In genomic region chr19:3443840-3444694, GRCh38 we compare ENCODE assay signal across 10 cellular contexts. TPM values are rescaled to one million over a fixed set of nuclear protein-coding genes. Genes with fewer than 3 reads are reported as not detected.
DNase-seq lines count a peak whose midpoint lies in the region; ATAC-seq and TF ChIP-seq lines count a peak whose summit lies in the region.
"Had no signal": no experiment of that assay in that cellular context is flagged by ENCODE, and none has a peak within 500 bp of the region (broad histone marks: within the 10 kb centered on the region; RNA-seq: fewer than 3 reads in every experiment).

No MANE protein-coding gene starts in this region.

- ATAC-seq in HG02759 (IDR thresholded peaks at IDR 0.05; ENCODE audit: unreplicated experiment), result no peak

- peaks cover 0 to 17% (median 2%) of the 10 kb centered on the region in 4 donors for H3K4me1 ChIP-seq in liver (ENCODE audit: control insufficient read depth in 4 of 4, insufficient read depth in 4 of 4, low read length in 3 of 4)

- TF ChIP-seq RAD21 in liver (IDR thresholded peaks at IDR 0.05), result peak in 1 of 2 donors; percentile 37

- 62% methylated on average over 33 of the region's 33 CpGs for WGBS in liver

- no peak overlapping the region for H3K9ac ChIP-seq in liver (ENCODE audit: low read depth in 1 of 2, low read length in 2 of 2)

- no peaks in the 10 kb centered on the region for H3K9me3 ChIP-seq in liver (ENCODE audit: control insufficient read depth in 4 of 4, low read length in 3 of 4)

- peaks cover 22 to 45% (median 34%) of the 10 kb centered on the region in 4 donors for H3K36me3 ChIP-seq in liver (ENCODE audit: control insufficient read depth in 4 of 4, insufficient read depth in 3 of 4, low read depth in 1 of 4, low read length in 3 of 4)

- no peak overlapping the region for H3K4me3 ChIP-seq in liver (ENCODE audit: low read depth in 1 of 3, low read length in 3 of 3)

- peak; percentile 73 for DNase-seq in NCI-H146 treated with DMSO at 0.1 percent for 48 hours (lab: John Stamatoyannopoulos, UW; ENCODE audit: unreplicated experiment)
- DNase-seq in endothelial cell (ENCODE audit: low spot score), result peak; percentile 73
- peak; percentile 43 for DNase-seq in superior temporal gyrus (ENCODE audit: extremely low spot score)
- DNase-seq in NCI-H2196 treated with DMSO at 0.1 percent for 48 hours (lab: John Stamatoyannopoulos, UW; ENCODE audit: unreplicated experiment), result no peak
- no peak for DNase-seq in NCI-H510A (lab: John Stamatoyannopoulos, UW)
- no peak for DNase-seq in activated CD4-positive, alpha-beta T cell treated with anti-CD3 and anti-CD28 coated beads, Interleukin-2, amount 10 ng/mL, durations not matched to agents 24 days and 14 days
- DNase-seq: activated CD4-positive, alpha-beta T cell treated with anti-CD3 and anti-CD28 coated beads, Interleukin-2, amount 10 ng/mL, durations not matched to agents 7 days and 5 days; NK-92 treated with Interleukin-12 subunit alpha and Interleukin-12 subunit beta, amount 100 ng/mL, for 24 hours had no signal

- TF ChIP-seq CTCF in endothelial cell (IDR thresholded peaks at IDR 0.05; ENCODE audit: unreplicated experiment), result no peak
- TF ChIP-seq CTCF in liver (IDR thresholded peaks at IDR 0.05; ENCODE audit: low read depth, low read length, missing input control), result no peak

- no peaks in the 10 kb centered on the region for H3K36me3 Mint-ChIP-seq in endothelial cell (ENCODE audit: low read depth, unreplicated experiment)
- no peaks in the 10 kb centered on the region for H3K36me3 Mint-ChIP-seq in activated CD4-positive, alpha-beta T cell treated with anti-CD3 and anti-CD28 coated beads, Interleukin-2, amount 10 ng/mL, durations not matched to agents 24 days and 14 days (ENCODE audit: low read depth)

- peaks cover 11% of the 10 kb centered on the region for H3K4me1 Mint-ChIP-seq in endothelial cell (ENCODE audit: unreplicated experiment)
- H3K4me1 Mint-ChIP-seq in activated CD4-positive, alpha-beta T cell treated with anti-CD3 and anti-CD28 coated beads, Interleukin-2, amount 10 ng/mL, durations not matched to agents 24 days and 14 days, result peaks cover 2% of the 10 kb centered on the region

- peaks cover 4% of the 10 kb centered on the region for H3K27me3 Mint-ChIP-seq in endothelial cell (ENCODE audit: unreplicated experiment)
- no peaks in the 10 kb centered on the region for H3K27me3 Mint-ChIP-seq in activated CD4-positive, alpha-beta T cell treated with anti-CD3 and anti-CD28 coated beads, Interleukin-2, amount 10 ng/mL, durations not matched to agents 24 days and 14 days
- H3K27me3 Mint-ChIP-seq: activated CD4-positive, alpha-beta T cell treated with anti-CD3 and anti-CD28 coated beads, Interleukin-2, amount 10 ng/mL, durations not matched to agents 7 days and 5 days had no signal

- peak overlapping the region; percentile 24 for H3K27ac Mint-ChIP-seq in endothelial cell (ENCODE audit: unreplicated experiment)
- H3K27ac Mint-ChIP-seq in activated CD4-positive, alpha-beta T cell treated with anti-CD3 and anti-CD28 coated beads, Interleukin-2, amount 10 ng/mL, durations not matched to agents 24 days and 14 days, result no peak overlapping the region
- H3K27ac Mint-ChIP-seq: activated CD4-positive, alpha-beta T cell treated with anti-CD3 and anti-CD28 coated beads, Interleukin-2, amount 10 ng/mL, durations not matched to agents 7 days and 5 days had no signal

- peak overlapping the region in 1 of 2 donors; percentile 10 for H3K27ac ChIP-seq in liver (ENCODE audit: low read depth in 1 of 2, low read length in 2 of 2)

- intact Hi-C loops in activated CD4-positive, alpha-beta T cell treated with anti-CD3 and anti-CD28 coated beads, Interleukin-2, amount 10 ng/mL, durations not matched to agents 24 days and 14 days (cut with micrococcal nuclease), result no loop called here

- H3K27me3 ChIP-seq in liver (ENCODE audit: control insufficient read depth in 4 of 4, insufficient read depth in 4 of 4, low read length in 3 of 4), result no peaks in the 10 kb centered on the region

- H3K9me3 Mint-ChIP-seq in endothelial cell (ENCODE audit: unreplicated experiment), result no peaks in the 10 kb centered on the region
- no peaks in the 10 kb centered on the region for H3K9me3 Mint-ChIP-seq in activated CD4-positive, alpha-beta T cell treated with anti-CD3 and anti-CD28 coated beads, Interleukin-2, amount 10 ng/mL, durations not matched to agents 24 days and 14 days
- H3K9me3 Mint-ChIP-seq: activated CD4-positive, alpha-beta T cell treated with anti-CD3 and anti-CD28 coated beads, Interleukin-2, amount 10 ng/mL, durations not matched to agents 7 days and 5 days had no signal

- H3K4me3 Mint-ChIP-seq in endothelial cell (ENCODE audit: unreplicated experiment), result peak overlapping the region; percentile 35
- H3K4me3 Mint-ChIP-seq in activated CD4-positive, alpha-beta T cell treated with anti-CD3 and anti-CD28 coated beads, Interleukin-2, amount 10 ng/mL, durations not matched to agents 24 days and 14 days, result no peak overlapping the region
- H3K4me3 Mint-ChIP-seq: activated CD4-positive, alpha-beta T cell treated with anti-CD3 and anti-CD28 coated beads, Interleukin-2, amount 10 ng/mL, durations not matched to agents 7 days and 5 days had no signal

TF ChIP-seq in liver, 16 proteins besides CTCF, POLR2A, EP300 and RAD21:
- TF ChIP-seq SP1 (IDR thresholded peaks at IDR 0.05), result peak; percentile 23
- no peak for TF ChIP-seq GABPA (IDR thresholded peaks at IDR 0.05 in 1 of 2, conservative IDR thresholded peaks at IDR 0.05 in 1 of 2)
- no peak for TF ChIP-seq HNF4G (IDR thresholded peaks at IDR 0.05)
- TF ChIP-seq EGR1 (IDR thresholded peaks at IDR 0.05; ENCODE audit: low read depth in 2 of 2), result no peak
- no peak for TF ChIP-seq YY1 (IDR thresholded peaks at IDR 0.05)
- no peak for TF ChIP-seq JUND (IDR thresholded peaks at IDR 0.05)
- no peak for TF ChIP-seq FOXA1 (IDR thresholded peaks at IDR 0.05)

RNA-seq across cellular contexts. Expression of gene SMIM24, which starts 36.3 kb away (rescaled TPM):
- total RNA-seq in endothelial cell (ENCODE audit: unreplicated experiment) (not detected), liver (1 to 10 TPM in 1 of 2 donors, under 1 TPM in 1; 0.17 to 2.8 TPM)
- 10 to 100 TPM in 1 of 2 donors, 1 to 10 TPM in 1; 2.7 to 13.7 TPM for polyA plus RNA-seq in liver
- 0.33 TPM in 1 of 2 replicates, not detected in the other for total RNA-seq in activated CD4-positive, alpha-beta T cell treated with anti-CD3 and anti-CD28 coated beads, Interleukin-2, amount 10 ng/mL, durations not matched to agents 24 days and 14 days

RNA-seq across cellular contexts. Expression of gene SMIM44, which starts 39.2 kb away (rescaled TPM):
- total RNA-seq in endothelial cell (ENCODE audit: unreplicated experiment) (not detected), liver (not detected)
- not detected for polyA plus RNA-seq in liver
- not detected in 2 replicates for total RNA-seq in activated CD4-positive, alpha-beta T cell treated with anti-CD3 and anti-CD28 coated beads, Interleukin-2, amount 10 ng/mL, durations not matched to agents 24 days and 14 days
- total RNA-seq: activated CD4-positive, alpha-beta T cell treated with anti-CD3 and anti-CD28 coated beads, Interleukin-2, amount 10 ng/mL, durations not matched to agents 7 days and 5 days had no signal

RNA-seq across cellular contexts. Expression of gene DOHH, which starts 56.4 kb away (rescaled TPM):
- total RNA-seq in endothelial cell (ENCODE audit: unreplicated experiment), result 8.7 TPM
- 10 to 100 TPM in 1 of 2 donors, 1 to 10 TPM in 1; 8.1 to 12.0 TPM for total RNA-seq in liver
- polyA plus RNA-seq in liver, result 10 to 100 TPM in 1 of 2 donors, 1 to 10 TPM in 1; 1.4 to 10.2 TPM
- total RNA-seq in activated CD4-positive, alpha-beta T cell treated with anti-CD3 and anti-CD28 coated beads, Interleukin-2, amount 10 ng/mL, durations not matched to agents 24 days and 14 days, result 21.5 and 24.4 TPM in 2 replicates

Comparison
In these comparisons a context has a peak if more than half of its experiments do, and no peak if none do; other contexts are left out.
1. DNase-seq: peak in NCI-H146 treated with DMSO at 0.1 percent for 48 hours (single experiment), endothelial cell (single experiment) and superior temporal gyrus (single experiment); none in NCI-H2196 treated with DMSO at 0.1 percent for 48 hours (single experiment), NCI-H510A (single experiment) and activated CD4-positive, alpha-beta T cell treated with anti-CD3 and anti-CD28 coated beads, Interleukin-2, amount 10 ng/mL, durations not matched to agents 24 days and 14 days (single experiment).